Comparison of ENCODE assay signal across 16 cellular contexts in genomic region chr12:24820872-24821271, GRCh38.
A peak's percentile ranks its signal among the peaks of the same experiment; 100 is the strongest.
DNase-seq lines count a peak whose midpoint lies in the region; ATAC-seq and TF ChIP-seq lines count a peak whose summit lies in the region.
"Had no signal": no experiment of that assay in that cellular context is flagged by ENCODE, and none has a peak within 500 bp of the region (broad histone marks: within the 10 kb centered on the region; RNA-seq: fewer than 3 reads in every experiment).

No MANE protein-coding gene starts in this region.

- DNase-seq in ELR (ENCODE audit: low read depth) (peak; percentile 66), SJSA1 (ENCODE audit: low read depth in 1 of 2, low spot score in 2 of 2) (peak in 1 of 2 experiments; percentile 25), fibroblast of gingiva (ENCODE audit: low read depth) (peak; percentile 9), sciatic nerve (ENCODE audit: low spot score) (no peak), KG1 (lab: John Stamatoyannopoulos, UW) (no peak), esophagus squamous epithelium (lab: John Stamatoyannopoulos, UW) (no peak)
- no peak for DNase-seq in activated T-helper 2 cell treated with anti-CD3 and anti-CD28 coated beads, Interferon-gamma antibody, Interleukin-2, Interleukin-4, amounts not matched to agents 10 μg/mL and 5 μg/mL and 100 μg/mL, durations not matched to agents 14 hours and 24 hours and 36 hours (ENCODE audit: low spot score)
- DNase-seq: activated CD4-positive, alpha-beta T cell treated with anti-CD3 and anti-CD28 coated beads, Interleukin-2, amount 50 U/mL, for 1 hour; activated naive CD8-positive, alpha-beta T cell treated with anti-CD3 and anti-CD28 coated beads for 36 hours; activated T-cell treated with anti-CD3 and anti-CD28 coated beads, Interleukin-2, amount 50 U/mL, for 1 hour; NCI-H1436 treated with DMSO at 0.1 percent for 48 hours; NCI-H2227 treated with DMSO at 0.1 percent for 48 hours had no signal

- H3K36me3 Mint-ChIP-seq in activated T-helper 2 cell treated with anti-CD3 and anti-CD28 coated beads, Interferon-gamma antibody, Interleukin-2, Interleukin-4, amounts not matched to agents 10 μg/mL and 5 μg/mL and 100 μg/mL, durations not matched to agents 14 hours and 24 hours and 36 hours (ENCODE audit: low read depth), result peaks cover 12% of the 10 kb centered on the region

- no peak for TF ChIP-seq CTCF in esophagus squamous epithelium (IDR thresholded peaks at IDR 0.05)

- H3K27me3 ChIP-seq in SJSA1 (replicated peaks) (no peaks in the 10 kb centered on the region), esophagus squamous epithelium (no peaks in the 10 kb centered on the region)
- H3K27me3 ChIP-seq: BLaER1 treated with 17β-estradiol and CSF1 and Interleukin-3, amounts not matched to agents 10 nM and 100 nM had no signal

- H3K27ac Mint-ChIP-seq in activated T-helper 2 cell treated with anti-CD3 and anti-CD28 coated beads, Interferon-gamma antibody, Interleukin-2, Interleukin-4, amounts not matched to agents 10 μg/mL and 5 μg/mL and 100 μg/mL, durations not matched to agents 14 hours and 24 hours and 36 hours, result no peak overlapping the region

- peak; percentile 90 for ATAC-seq in sciatic nerve
- no peak for ATAC-seq in HG02588 (IDR thresholded peaks at IDR 0.05; ENCODE audit: unreplicated experiment)

- intact Hi-C loops in sciatic nerve (cut with DNase I) (no loop called here), esophagus squamous epithelium (cut with DNase I) (no loop called here)
- intact Hi-C loops in activated T-helper 2 cell treated with anti-CD3 and anti-CD28 coated beads, Interferon-gamma antibody, Interleukin-2, Interleukin-4, amounts not matched to agents 10 μg/mL and 5 μg/mL and 100 μg/mL, durations not matched to agents 14 hours and 24 hours and 36 hours (cut with micrococcal nuclease), result no loop called here

- no peak for TF ChIP-seq POLR2A in esophagus squamous epithelium (IDR thresholded peaks at IDR 0.05)

- H3K27ac ChIP-seq in SJSA1 (peak overlapping the region; percentile 48; the same call in 1 of the 2 replicates), esophagus squamous epithelium (no peak overlapping the region)
- H3K27ac ChIP-seq: BLaER1 treated with 17β-estradiol and CSF1 and Interleukin-3, amounts not matched to agents 10 nM and 100 nM; epithelial cell of prostate; parathyroid adenoma had no signal

- H3K36me3 ChIP-seq in SJSA1 (peaks cover 40% of the 10 kb centered on the region), esophagus squamous epithelium (no peaks in the 10 kb centered on the region)

- H3K9me3 ChIP-seq in SJSA1 (replicated peaks), result no peaks in the 10 kb centered on the region
- no peaks in the 10 kb centered on the region for H3K9me3 ChIP-seq in esophagus squamous epithelium

- peaks cover 3% of the 10 kb centered on the region for H3K9me3 Mint-ChIP-seq in activated T-helper 2 cell treated with anti-CD3 and anti-CD28 coated beads, Interferon-gamma antibody, Interleukin-2, Interleukin-4, amounts not matched to agents 10 μg/mL and 5 μg/mL and 100 μg/mL, durations not matched to agents 14 hours and 24 hours and 36 hours

- no peaks in the 10 kb centered on the region for H3K27me3 Mint-ChIP-seq in activated T-helper 2 cell treated with anti-CD3 and anti-CD28 coated beads, Interferon-gamma antibody, Interleukin-2, Interleukin-4, amounts not matched to agents 10 μg/mL and 5 μg/mL and 100 μg/mL, durations not matched to agents 14 hours and 24 hours and 36 hours (ENCODE audit: low read depth)
- H3K27me3 Mint-ChIP-seq: activated naive CD8-positive, alpha-beta T cell treated with anti-CD3 and anti-CD28 coated beads for 36 hours had no signal

- H3K4me3 Mint-ChIP-seq in activated T-helper 2 cell treated with anti-CD3 and anti-CD28 coated beads, Interferon-gamma antibody, Interleukin-2, Interleukin-4, amounts not matched to agents 10 μg/mL and 5 μg/mL and 100 μg/mL, durations not matched to agents 14 hours and 24 hours and 36 hours (ENCODE audit: low read depth), result no peak overlapping the region
- H3K4me3 Mint-ChIP-seq: activated naive CD8-positive, alpha-beta T cell treated with anti-CD3 and anti-CD28 coated beads for 36 hours had no signal

- peaks cover 20% of the 10 kb centered on the region for H3K4me1 Mint-ChIP-seq in activated T-helper 2 cell treated with anti-CD3 and anti-CD28 coated beads, Interferon-gamma antibody, Interleukin-2, Interleukin-4, amounts not matched to agents 10 μg/mL and 5 μg/mL and 100 μg/mL, durations not matched to agents 14 hours and 24 hours and 36 hours (ENCODE audit: low read depth)

- H3K4me1 ChIP-seq in SJSA1 (replicated peaks), result peaks cover 23% of the 10 kb centered on the region
- H3K4me1 ChIP-seq in esophagus squamous epithelium, result peaks cover 0 to 5% (median 0%) of the 10 kb centered on the region in 3 donors
- H3K4me1 ChIP-seq: parathyroid adenoma had no signal

- 51 to 61% methylated on average over 5 of the region's 5 CpGs for WGBS in esophagus squamous epithelium, 2 donors

- no peak overlapping the region for H3K4me3 ChIP-seq in SJSA1
- H3K4me3 ChIP-seq in esophagus squamous epithelium, result no peak overlapping the region
- H3K4me3 ChIP-seq: BLaER1 treated with 17β-estradiol and CSF1 and Interleukin-3, amounts not matched to agents 10 nM and 100 nM had no signal

Comparison
In these comparisons a context has a peak if more than half of its experiments do, and no peak if none do; other contexts are left out.
1. DNase-seq: peak in ELR (single experiment) and fibroblast of gingiva (single experiment); none in sciatic nerve (single experiment), KG1 (single experiment), esophagus squamous epithelium (single experiment) and activated T-helper 2 cell treated with anti-CD3 and anti-CD28 coated beads, Interferon-gamma antibody, Interleukin-2, Interleukin-4, amounts not matched to agents 10 μg/mL and 5 μg/mL and 100 μg/mL, durations not matched to agents 14 hours and 24 hours and 36 hours (single experiment).